21 cellular contexts compared by ENCODE assay signal in the genomic region with DNA sequence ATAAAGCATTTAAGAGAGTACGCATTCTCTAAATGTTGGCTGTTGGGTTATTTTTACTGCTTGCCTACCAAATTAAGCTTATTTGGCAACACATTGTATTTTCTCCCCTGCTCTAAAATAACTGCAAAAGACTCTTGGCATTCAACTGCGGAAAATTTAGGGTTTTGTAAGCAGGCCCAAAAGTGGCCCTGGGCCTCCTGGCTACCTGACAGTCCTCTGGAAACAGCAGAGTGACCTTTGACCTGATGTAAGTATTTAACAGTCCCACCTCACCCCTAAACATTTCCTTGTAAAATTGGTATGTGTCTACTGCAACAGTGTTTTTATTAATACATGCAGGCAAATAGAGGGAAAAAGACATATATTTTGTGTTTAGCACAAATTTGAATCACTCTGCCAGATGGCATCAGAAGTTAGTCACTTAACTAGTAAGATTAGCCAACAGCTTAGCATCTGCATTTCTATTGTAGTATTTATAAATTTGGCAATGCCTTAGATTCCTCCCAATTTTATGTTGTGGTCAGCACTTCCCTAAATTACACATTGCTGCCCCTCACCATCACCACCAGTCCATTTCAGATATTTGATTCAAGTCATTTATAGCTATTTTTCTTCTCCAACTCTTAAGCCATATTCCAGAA. TPM values are rescaled to one million over a fixed set of nuclear protein-coding genes. Genes with fewer than 3 reads are reported as not detected.
DNase-seq lines count a peak whose midpoint lies in the region; ATAC-seq and TF ChIP-seq lines count a peak whose summit lies in the region.
"Had no signal": no experiment of that assay in that cellular context is flagged by ENCODE, and none has a peak within 500 bp of the region (broad histone marks: within the 10 kb centered on the region; RNA-seq: fewer than 3 reads in every experiment).

No MANE protein-coding gene starts in this region.

- TF ChIP-seq CTCF in CD14-positive monocyte (IDR thresholded peaks at IDR 0.05) (no peak), HL-60 (IDR thresholded peaks at IDR 0.05; ENCODE audit: insufficient read depth, low read length) (no peak)

- intact Hi-C loops in CD14-positive monocyte (cut with micrococcal nuclease): no loop called here

- peak overlapping the region; percentile 44 for H3K27ac ChIP-seq in HL-60 (replicated peaks)
- H3K27ac ChIP-seq: parathyroid adenoma, sigmoid colon, SK-N-MC, testis had no signal

- peak; percentile 64 for ATAC-seq in left lobe of liver

- H3K4me1 Mint-ChIP-seq in CD14-positive monocyte: peaks cover 11% of the 10 kb centered on the region

- peak overlapping the region in 4 of 7 donors; percentile 45 to 63 (median 51) for H3K27ac Mint-ChIP-seq in CD14-positive monocyte
- H3K27ac Mint-ChIP-seq: activated naive CD8-positive, alpha-beta T cell treated with anti-CD3 and anti-CD28 coated beads for 36 hours; natural killer cell treated with Interleukin-12 subunit alpha and Interleukin-12 subunit beta and Interleukin-15 and Interleukin-18, amount 100 ng/mL, for 72 hours; stimulated activated effector memory CD8-positive, alpha-beta T cell treated with anti-CD3 and anti-CD28 coated beads, Interleukin-12 subunit alpha, Interleukin-12 subunit beta, amount 100 ng/mL, for 72 hours had no signal

- no peak overlapping the region for H3K4me3 Mint-ChIP-seq in CD14-positive monocyte
- H3K4me3 Mint-ChIP-seq: activated CD8-positive, alpha-beta memory T cell treated with anti-CD3 and anti-CD28 coated beads, Interleukin-2, amount 10 ng/mL, durations not matched to agents 7 days and 5 days; activated naive CD8-positive, alpha-beta T cell treated with anti-CD3 and anti-CD28 coated beads for 36 hours; natural killer cell treated with Interleukin-12 subunit alpha and Interleukin-12 subunit beta and Interleukin-15 and Interleukin-18, amount 100 ng/mL, for 72 hours; stimulated activated effector memory CD8-positive, alpha-beta T cell treated with anti-CD3 and anti-CD28 coated beads, Interleukin-12 subunit alpha, Interleukin-12 subunit beta, amount 100 ng/mL, for 72 hours had no signal

- H3K27me3 ChIP-seq in HL-60 (ENCODE audit: insufficient read depth, poor library complexity, severe bottlenecking): no peaks in the 10 kb centered on the region
- H3K27me3 ChIP-seq: sigmoid colon, testis had no signal

- peaks cover 33 to 49% of the 10 kb centered on the region in 2 donors for H3K36me3 Mint-ChIP-seq in CD14-positive monocyte

- no peak overlapping the region for H3K4me3 ChIP-seq in HL-60 (replicated peaks; ENCODE audit: insufficient read depth, low read length)
- H3K4me3 ChIP-seq: sigmoid colon, SK-N-MC, testis had no signal

- H3K9me3 Mint-ChIP-seq in CD14-positive monocyte: peaks cover 0 to 2% (median 0%) of the 10 kb centered on the region in 7 donors
- H3K9me3 Mint-ChIP-seq: activated naive CD8-positive, alpha-beta T cell treated with anti-CD3 and anti-CD28 coated beads for 36 hours; natural killer cell treated with Interleukin-12 subunit alpha and Interleukin-12 subunit beta and Interleukin-15 and Interleukin-18, amount 100 ng/mL, for 72 hours; stimulated activated effector memory CD8-positive, alpha-beta T cell treated with anti-CD3 and anti-CD28 coated beads, Interleukin-12 subunit alpha, Interleukin-12 subunit beta, amount 100 ng/mL, for 72 hours had no signal

- no peak for DNase-seq in CD14-positive monocyte (ENCODE audit: low spot score)
- peak in 1 of 2 experiments; percentile 53 for DNase-seq in HL-60 (ENCODE audit: low read depth in 1 of 2, low spot score in 1 of 2)
- peak; percentile 53 for DNase-seq in OCI-M1 (lab: John Stamatoyannopoulos, UW)
- DNase-seq in left lobe of liver (ENCODE audit: low spot score): no peak
- DNase-seq in medulla oblongata (ENCODE audit: extremely low spot score): no peak
- DNase-seq in amniotic stem cell (lab: John Stamatoyannopoulos, UW): no peak
- DNase-seq in NCI-H2029 (lab: John Stamatoyannopoulos, UW): no peak
- DNase-seq: activated CD4-positive, alpha-beta T cell treated with anti-CD3 and anti-CD28 coated beads for 4 hours; activated CD8-positive, alpha-beta memory T cell treated with anti-CD3 and anti-CD28 coated beads, Interleukin-2, amount 10 ng/mL, durations not matched to agents 7 days and 5 days; activated naive CD8-positive, alpha-beta T cell treated with anti-CD3 and anti-CD28 coated beads for 36 hours; COR-L47; erythroblast; NCI-H1694 treated with DMSO at 0.1 percent for 48 hours; NCI-H774; sigmoid colon; T-helper 9 cell; testis had no signal

- peaks cover 0 to 2% (median 0%) of the 10 kb centered on the region in 3 donors for H3K27me3 Mint-ChIP-seq in CD14-positive monocyte (ENCODE audit: low read depth in 3 of 3)
- H3K27me3 Mint-ChIP-seq: activated CD8-positive, alpha-beta memory T cell treated with anti-CD3 and anti-CD28 coated beads, Interleukin-2, amount 10 ng/mL, durations not matched to agents 7 days and 5 days; activated naive CD8-positive, alpha-beta T cell treated with anti-CD3 and anti-CD28 coated beads for 36 hours; natural killer cell treated with Interleukin-12 subunit alpha and Interleukin-12 subunit beta and Interleukin-15 and Interleukin-18, amount 100 ng/mL, for 72 hours had no signal

RNA-seq across cellular contexts. Expression of gene LLPH, which starts 11.2 kb away (rescaled TPM):
- polyA plus RNA-seq in CD14-positive monocyte: 10 to 100 TPM; 33.4 to 44.0 TPM
- 8.4 TPM for total RNA-seq in left lobe of liver

RNA-seq across cellular contexts. Expression of gene TMBIM4, which starts 50.4 kb away (rescaled TPM):
- 100 to 1,000 TPM; 694 to 823 TPM for polyA plus RNA-seq in CD14-positive monocyte
- total RNA-seq in left lobe of liver: 73.2 TPM
